In the genomic region with DNA sequence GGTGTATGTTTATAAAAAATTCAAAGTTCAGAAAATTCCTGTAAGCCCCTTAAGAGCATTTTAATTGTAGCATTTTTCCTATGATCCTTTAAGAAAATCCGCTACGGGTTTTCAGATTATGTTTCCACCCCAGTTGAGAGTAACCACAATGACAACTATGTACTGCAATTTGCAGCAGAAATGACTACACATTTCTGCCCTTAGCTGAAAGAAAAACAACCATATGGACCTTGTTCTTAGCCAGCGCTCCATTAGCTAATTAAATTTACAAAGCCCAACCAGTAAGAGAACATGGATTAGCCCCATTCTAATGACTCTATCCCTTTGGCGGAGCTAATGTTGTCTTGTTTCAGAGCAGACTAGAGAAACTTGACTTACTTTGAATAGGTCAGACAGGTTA, we compare ENCODE assay signal across 19 cellular contexts.
A peak's percentile ranks its signal among the peaks of the same experiment; 100 is the strongest.
DNase-seq lines count a peak whose midpoint lies in the region; ATAC-seq and TF ChIP-seq lines count a peak whose summit lies in the region.
"Had no signal": no experiment of that assay in that cellular context is flagged by ENCODE, and none has a peak within 500 bp of the region (broad histone marks: within the 10 kb centered on the region; RNA-seq: fewer than 3 reads in every experiment).

No MANE protein-coding gene starts in this region.

- no peak for ATAC-seq in HG02970 (IDR thresholded peaks at IDR 0.05; ENCODE audit: low FRiP score, unreplicated experiment)
- no peak for ATAC-seq in left cardiac atrium
- ATAC-seq: activated CD4-positive, alpha-beta T cell treated with anti-CD3 and anti-CD28 coated beads for 36 hours; stimulated activated naive B cell treated with anti-CD40 and anti-IgM and Interleukin-4, amounts not matched to agents 10 μg/mL and 1 μg/mL and 100 μg/mL, for 72 hours had no signal

- 91 to 96% (median 94%) methylated on average over 4 of the region's 4 CpGs for WGBS in spleen, 5 donors

- CTCF ChIA-PET in HEK293T (lab: Yijun Ruan, JAX) = no interaction called here

- no peak overlapping the region for H3K4me3 ChIP-seq in WERI-Rb-1 (ENCODE audit: low read depth, low read length)
- H3K4me3 ChIP-seq in spleen = no peak overlapping the region
- H3K4me3 ChIP-seq: SJCRH30 had no signal

- POLR2A ChIA-PET in HEK293T (lab: Yijun Ruan, JAX) = no interaction called here

- H3K36me3 ChIP-seq in WERI-Rb-1 = no peaks in the 10 kb centered on the region
- no peaks in the 10 kb centered on the region for H3K36me3 ChIP-seq in spleen
- H3K36me3 ChIP-seq: SJCRH30 had no signal

- H3K27ac ChIP-seq in WERI-Rb-1 (peak overlapping the region; percentile 65), spleen (no peak overlapping the region)
- H3K27ac ChIP-seq: SJCRH30 had no signal

- H3K27me3 ChIP-seq in WERI-Rb-1 (ENCODE audit: insufficient read depth, low read depth, severe bottlenecking) = no peaks in the 10 kb centered on the region
- H3K27me3 ChIP-seq in spleen (replicated peaks in 1 of 7) = no peaks in the 10 kb centered on the region
- H3K27me3 ChIP-seq: SJCRH30 had no signal

- TF ChIP-seq CTCF in WERI-Rb-1 (IDR thresholded peaks at IDR 0.05; ENCODE audit: low read depth, low read length) (no peak), spleen (IDR thresholded peaks at IDR 0.05 in 8 of 11, conservative IDR thresholded peaks at IDR 0.05 in 3 of 11) (no peak)

- intact Hi-C loops in spleen (cut with DNase I; ENCODE audit: low total_unique reads) (no loop called here), left cardiac atrium (cut with DNase I) (no loop called here)

- peak; percentile 27 for DNase-seq in AG08395 (ENCODE audit: low spot score)
- DNase-seq in HEK293T (ENCODE audit: extremely low spot score) = peak; percentile 19
- DNase-seq in WERI-Rb-1 = peak; percentile 60
- DNase-seq in fibroblast of the conjunctiva (ENCODE audit: low read depth) = peak; percentile 30
- DNase-seq in hepatic stellate cell (ENCODE audit: low spot score) = no peak
- no peak for DNase-seq in spleen
- DNase-seq in left cardiac atrium = no peak
- DNase-seq: activated CD4-positive, alpha-beta T cell treated with anti-CD3 and anti-CD28 coated beads for 36 hours; activated CD8-positive, alpha-beta memory T cell treated with anti-CD3 and anti-CD28 coated beads, Interleukin-2, amount 50 U/mL, for 48 hours; CD4-positive, alpha-beta memory T cell; effector memory CD4-positive, alpha-beta T cell; KG1; NCI-H1417; OCI-M1; small intestine; stimulated activated naive B cell treated with anti-CD40 and anti-IgM and Interleukin-4, amounts not matched to agents 10 μg/mL and 1 μg/mL and 100 μg/mL, for 72 hours; T1000 had no signal

- H3K4me1 ChIP-seq in spleen = no peaks in the 10 kb centered on the region

- peaks cover 3% of the 10 kb centered on the region for H3K9me3 ChIP-seq in WERI-Rb-1 (ENCODE audit: severe bottlenecking)
- H3K9me3 ChIP-seq in spleen = no peaks in the 10 kb centered on the region

- no peak for TF ChIP-seq POLR2A in spleen (IDR thresholded peaks at IDR 0.05)

TF ChIP-seq in HEK293T, 16 proteins besides CTCF, POLR2A, EP300 and RAD21:
- no peak for TF ChIP-seq ELF4 (IDR thresholded peaks at IDR 0.05)
- TF ChIP-seq SUZ12 (IDR thresholded peaks at IDR 0.05) = no peak
- no peak for TF ChIP-seq SP1 (IDR thresholded peaks at IDR 0.05)
- TF ChIP-seq LEF1 (IDR thresholded peaks at IDR 0.05; ENCODE audit: borderline replicate concordance) = no peak
- TF ChIP-seq FOXK2 (IDR thresholded peaks at IDR 0.05) = no peak
- no peak for TF ChIP-seq NFRKB (IDR thresholded peaks at IDR 0.05)
- TF ChIP-seq FOXM1 (IDR thresholded peaks at IDR 0.05; ENCODE audit: borderline replicate concordance) = no peak
- TF ChIP-seq ZNF384 (IDR thresholded peaks at IDR 0.05) = no peak
- TF ChIP-seq HDGF (IDR thresholded peaks at IDR 0.05; ENCODE audit: borderline replicate concordance) = no peak
- no peak for TF ChIP-seq L3MBTL2 (conservative IDR thresholded peaks at IDR 0.05)
- no peak for TF ChIP-seq CTBP1 (IDR thresholded peaks at IDR 0.05; ENCODE audit: borderline replicate concordance)
- TF ChIP-seq ARNT (IDR thresholded peaks at IDR 0.05) = no peak
- TF ChIP-seq BHLHE40 (IDR thresholded peaks at IDR 0.05; ENCODE audit: borderline replicate concordance) = no peak
- TF ChIP-seq, protein P1, sequence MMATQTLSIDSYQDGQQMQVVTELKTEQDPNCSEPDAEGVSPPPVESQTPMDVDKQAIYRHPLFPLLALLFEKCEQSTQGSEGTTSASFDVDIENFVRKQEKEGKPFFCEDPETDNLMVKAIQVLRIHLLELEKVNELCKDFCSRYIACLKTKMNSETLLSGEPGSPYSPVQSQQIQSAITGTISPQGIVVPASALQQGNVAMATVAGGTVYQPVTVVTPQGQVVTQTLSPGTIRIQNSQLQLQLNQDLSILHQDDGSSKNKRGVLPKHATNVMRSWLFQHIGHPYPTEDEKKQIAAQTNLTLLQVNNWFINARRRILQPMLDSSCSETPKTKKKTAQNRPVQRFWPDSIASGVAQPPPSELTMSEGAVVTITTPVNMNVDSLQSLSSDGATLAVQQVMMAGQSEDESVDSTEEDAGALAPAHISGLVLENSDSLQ (IDR thresholded peaks at IDR 0.05) = no peak
- TF ChIP-seq FOXA1 (IDR thresholded peaks at IDR 0.05) = no peak
- TF ChIP-seq TARDBP (IDR thresholded peaks at IDR 0.05) = no peak
TF ChIP-seq in HEK293T: peak in this region for 0.

Comparison
In these comparisons a context has a peak if more than half of its experiments do, and no peak if none do; other contexts are left out.
1. DNase-seq: peak in AG08395 (single experiment), HEK293T (single experiment), WERI-Rb-1 (single experiment) and fibroblast of the conjunctiva (single experiment); none in hepatic stellate cell (single experiment), spleen (single experiment) and left cardiac atrium (single experiment).